In the genomic region with DNA sequence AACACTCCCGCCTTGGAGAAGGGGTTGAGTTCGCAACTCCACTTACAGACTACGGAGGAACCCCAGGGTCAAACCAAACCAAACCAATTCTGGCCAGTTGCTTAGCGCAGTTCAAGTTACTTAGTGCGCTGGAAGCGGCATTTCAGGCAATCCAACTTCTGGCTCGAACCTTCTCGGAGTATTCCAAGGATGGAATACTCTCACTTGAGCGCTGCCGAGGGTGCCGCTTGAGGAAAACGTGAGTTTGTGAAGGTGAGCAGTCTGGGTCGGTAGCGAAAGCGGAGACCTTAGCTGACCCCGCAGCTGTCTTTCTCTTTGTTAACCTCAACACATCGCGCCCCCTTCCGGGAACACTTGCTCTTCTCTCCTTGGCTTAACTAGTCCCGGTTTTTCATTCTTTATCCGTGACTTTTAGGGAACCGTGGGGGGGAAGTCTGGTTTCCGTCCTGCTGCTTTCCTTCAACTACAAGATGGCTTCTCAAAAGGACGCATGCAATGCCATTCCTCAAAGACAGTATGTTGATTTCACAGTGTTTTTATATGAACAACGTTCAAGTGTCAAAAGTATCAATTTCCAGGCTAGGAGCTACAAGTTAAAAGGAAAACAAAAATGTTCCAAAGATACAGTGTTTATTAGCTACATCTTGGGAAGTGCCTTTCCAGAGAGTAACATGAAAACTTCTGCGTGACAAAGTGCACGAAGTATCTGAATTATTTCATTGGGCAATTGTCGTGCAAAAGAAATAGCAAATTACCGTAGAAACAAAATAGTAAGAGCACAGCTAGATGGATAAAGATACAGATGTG, we compare ENCODE assay signal across 8 cellular contexts. TPM values are rescaled to one million over a fixed set of nuclear protein-coding genes. Genes with fewer than 3 reads are reported as not detected.
DNase-seq lines count a peak whose midpoint lies in the region; ATAC-seq and TF ChIP-seq lines count a peak whose summit lies in the region.

No MANE protein-coding gene starts in this region.

- CTCF ChIA-PET in activated CD4-positive, alpha-beta T cell treated with anti-CD3 and anti-CD28 coated beads for 36 hours (lab: Charles Lee), result interaction anchor here (0.6 to 2.7 kb wide), 10 partner anchors 8 to 321 kb away, joined by 3 to 12 read pairs (median 4); partner anchors contain the start of genes CCNC, COQ3 and USP45

- ATAC-seq in HG03280 (IDR thresholded peaks at IDR 0.05; ENCODE audit: unreplicated experiment), result peak; percentile 50
- ATAC-seq in activated CD4-positive, alpha-beta T cell treated with anti-CD3 and anti-CD28 coated beads for 36 hours, result peak; percentile 60

- peaks cover 57% of the 10 kb centered on the region for H3K4me1 Mint-ChIP-seq in activated CD4-positive, alpha-beta T cell treated with anti-CD3 and anti-CD28 coated beads for 36 hours

- DNase-seq in AML-193 (lab: John Stamatoyannopoulos, UW) (peak; percentile 96 to 97), NCI-H446 treated with DMSO at 0.1 percent for 48 hours (lab: John Stamatoyannopoulos, UW) (peak; percentile 85), dedifferentiated amniotic fluid mesenchymal stem cell (ENCODE audit: extremely low spot score) (peak; percentile 60), left kidney (ENCODE audit: low read depth, low spot score) (peak; percentile 97)
- DNase-seq in activated CD4-positive, alpha-beta T cell treated with anti-CD3 and anti-CD28 coated beads for 36 hours, result peak; percentile 82
- peak; percentile 74 for DNase-seq in stimulated activated CD4-positive, alpha-beta T cell treated with anti-CD3 and anti-CD28 coated beads, Interleukin-2, amount 100 ng/mL, for 24 hours

- H3K36me3 Mint-ChIP-seq in activated CD4-positive, alpha-beta T cell treated with anti-CD3 and anti-CD28 coated beads for 36 hours (ENCODE audit: low read depth), result peaks cover 39% of the 10 kb centered on the region

- no peaks in the 10 kb centered on the region for H3K27me3 Mint-ChIP-seq in activated CD4-positive, alpha-beta T cell treated with anti-CD3 and anti-CD28 coated beads for 36 hours

- in situ Hi-C loops in GM18951 (cut with MboI; ENCODE audit: low sequenced_read_pairs, unreplicated experiment), result no loop called here

- peak overlapping the region; percentile 99 for H3K27ac Mint-ChIP-seq in activated CD4-positive, alpha-beta T cell treated with anti-CD3 and anti-CD28 coated beads for 36 hours

- TF ChIP-seq POLR2A in GM18951 (IDR thresholded peaks at IDR 0.05; ENCODE audit: extremely low read depth, insufficient read depth, insufficient read length), result peak; percentile 43

- peak overlapping the region; percentile 91 for H3K4me3 Mint-ChIP-seq in activated CD4-positive, alpha-beta T cell treated with anti-CD3 and anti-CD28 coated beads for 36 hours

- H3K9me3 Mint-ChIP-seq in activated CD4-positive, alpha-beta T cell treated with anti-CD3 and anti-CD28 coated beads for 36 hours (ENCODE audit: low read depth), result no peaks in the 10 kb centered on the region

- intact Hi-C loops in activated CD4-positive, alpha-beta T cell treated with anti-CD3 and anti-CD28 coated beads for 36 hours (cut with DNase I, micrococcal nuclease), result loop anchor here (1.0 to 2.0 kb wide), 7 partner anchors 32 to 479 kb away; partner anchors contain the start of genes CCNC (in 2 of the 2), COQ3 (in 2 of the 2), USP45 (in 2 of the 2) and FBXL4 (in 1 of the 2)

- POLR2A ChIA-PET in activated CD4-positive, alpha-beta T cell treated with anti-CD3 and anti-CD28 coated beads for 36 hours (lab: Charles Lee), result interaction anchor here (0.6 to 1.0 kb wide), 3 partner anchors 32 to 143 kb away, joined by 3 to 4 read pairs (median 4); partner anchors contain the start of genes CCNC and COQ3

RNA-seq across cellular contexts. Expression of gene PNISR, which starts 0.7 kb away (rescaled TPM):
- total RNA-seq in activated CD4-positive, alpha-beta T cell treated with anti-CD3 and anti-CD28 coated beads for 36 hours, result 100 to 1,000 TPM; 127 to 148 TPM

RNA-seq across cellular contexts. Expression of gene COQ3, which starts 31.9 kb away (rescaled TPM):
- total RNA-seq in activated CD4-positive, alpha-beta T cell treated with anti-CD3 and anti-CD28 coated beads for 36 hours, result 10 to 100 TPM; 13.5 to 23.4 TPM

Comparison
In these comparisons a context has a peak if more than half of its experiments do, and no peak if none do; other contexts are left out.
1. Peak in every context shown above with its lines: DNase-seq and ATAC-seq.